26 cellular contexts compared by ENCODE assay signal in genomic region chr6:72534236-72534635, GRCh38.
"Had no signal": no experiment of that assay in that cellular context is flagged by ENCODE, and none has a peak within 500 bp of the region (broad histone marks: within the 10 kb centered on the region; RNA-seq: fewer than 3 reads in every experiment).

No MANE protein-coding gene starts in this region.

- H3K9me3 ChIP-seq: gastrocnemius medialis, right lobe of liver, thoracic aorta, transverse colon, upper lobe of right lung, uterus had no signal

- H3K4me3 Mint-ChIP-seq: effector memory CD8-positive, alpha-beta T cell; memory B cell; naive thymus-derived CD4-positive, alpha-beta T cell; nephron; neural progenitor cell; stimulated activated naive B cell treated with anti-CD40 and anti-IgM and Interleukin-4, amounts not matched to agents 10 μg/mL and 1 μg/mL and 100 μg/mL, for 72 hours; stimulated activated naive CD8-positive, alpha-beta T cell treated with anti-CD3 and anti-CD28 coated beads, Interleukin-15, Interleukin-2, amounts not matched to agents 100 ng/mL and 50 ng/mL, for 24 hours had no signal

- H2AFZ ChIP-seq: hepatocyte, neural progenitor cell, parathyroid adenoma had no signal

- H3K27ac ChIP-seq: gastrocnemius medialis, heart left ventricle, hepatocyte, neural progenitor cell, parathyroid adenoma, right lobe of liver, thoracic aorta, transverse colon, upper lobe of right lung, uterus had no signal

- H3K27me3 ChIP-seq: gastrocnemius medialis, heart left ventricle, hepatocyte, neural progenitor cell, right lobe of liver, transverse colon, upper lobe of right lung, uterus had no signal

- H3K4me2 ChIP-seq: hepatocyte, neural progenitor cell had no signal

- H3K9me3 Mint-ChIP-seq: effector memory CD8-positive, alpha-beta T cell; nephron; neural progenitor cell had no signal

- H3K4me3 ChIP-seq: gastrocnemius medialis, heart left ventricle, hepatocyte, lung, neural progenitor cell, right lobe of liver, thoracic aorta, transverse colon, upper lobe of right lung, uterus had no signal

- ATAC-seq: effector memory CD8-positive, alpha-beta T cell; esophagus mucosa; gastrocnemius medialis; heart left ventricle; left lobe of liver; naive thymus-derived CD4-positive, alpha-beta T cell; right lobe of liver; stimulated activated naive B cell treated with anti-CD40 and anti-IgM and Interleukin-4, amounts not matched to agents 10 μg/mL and 1 μg/mL and 100 μg/mL, for 72 hours; upper lobe of right lung had no signal

- H3K9ac ChIP-seq: neural progenitor cell, parathyroid adenoma had no signal

- H3K4me1 Mint-ChIP-seq: memory B cell; nephron; neural progenitor cell; stimulated activated naive B cell treated with anti-CD40 and anti-IgM and Interleukin-4, amounts not matched to agents 10 μg/mL and 1 μg/mL and 100 μg/mL, for 72 hours had no signal

- H3K27ac Mint-ChIP-seq: effector memory CD8-positive, alpha-beta T cell; memory B cell; naive thymus-derived CD4-positive, alpha-beta T cell; nephron; neural progenitor cell; progenitor cell of endocrine pancreas; stimulated activated naive B cell treated with anti-CD40 and anti-IgM and Interleukin-4, amounts not matched to agents 10 μg/mL and 1 μg/mL and 100 μg/mL, for 72 hours; stimulated activated naive CD8-positive, alpha-beta T cell treated with anti-CD3 and anti-CD28 coated beads, Interleukin-15, Interleukin-2, amounts not matched to agents 100 ng/mL and 50 ng/mL, for 24 hours had no signal

- DNase-seq: cortex of kidney; effector memory CD8-positive, alpha-beta T cell; gastrocnemius medialis; heart left ventricle; kidney; midbrain; naive thymus-derived CD4-positive, alpha-beta T cell; right lobe of liver; small intestine; stimulated activated CD4-positive, alpha-beta T cell treated with anti-CD3 and anti-CD28 coated beads, Interleukin-15, amount 100 ng/mL, for 24 hours; stimulated activated CD4-positive, alpha-beta T cell treated with anti-CD3 and anti-CD28 coated beads, Interleukin-2, amount 100 ng/mL, for 48 hours; stimulated activated naive B cell treated with anti-CD40 and anti-IgM and Interleukin-4, amounts not matched to agents 10 μg/mL and 1 μg/mL and 100 μg/mL, for 72 hours; transverse colon; upper lobe of right lung; uterus had no signal

- H3K4me1 ChIP-seq: gastrocnemius medialis, heart left ventricle, neural progenitor cell, parathyroid adenoma, right lobe of liver, transverse colon, upper lobe of right lung, uterus had no signal

- H3K36me3 ChIP-seq: gastrocnemius medialis, heart left ventricle, neural progenitor cell, right lobe of liver, thoracic aorta, transverse colon, upper lobe of right lung, uterus had no signal

- H3K27me3 Mint-ChIP-seq: progenitor cell of endocrine pancreas had no signal

- H3K36me3 Mint-ChIP-seq: memory B cell; neural progenitor cell; stimulated activated naive B cell treated with anti-CD40 and anti-IgM and Interleukin-4, amounts not matched to agents 10 μg/mL and 1 μg/mL and 100 μg/mL, for 72 hours had no signal

- H3K79me2 ChIP-seq: hepatocyte, parathyroid adenoma had no signal
